In the genomic region with DNA sequence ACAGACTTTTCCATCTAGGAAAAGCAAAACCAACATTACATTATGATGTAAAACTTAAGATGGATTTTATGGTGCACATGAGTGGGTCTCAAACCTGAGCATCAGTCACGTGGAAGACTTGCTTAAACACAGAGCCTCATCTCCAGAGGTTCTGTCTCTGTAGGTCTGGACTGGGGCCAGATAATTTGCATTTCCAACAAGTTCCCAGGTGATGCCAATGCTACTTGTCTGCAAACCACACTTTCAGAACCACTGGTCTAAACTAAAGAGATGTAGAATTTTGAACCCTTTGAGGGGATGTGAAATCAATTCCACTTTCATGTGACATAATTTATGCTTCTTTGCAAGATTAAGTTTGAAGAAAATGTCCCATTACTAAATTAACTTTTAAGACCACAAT, we compare ENCODE assay signal across 17 cellular contexts.
DNase-seq lines count a peak whose midpoint lies in the region; ATAC-seq and TF ChIP-seq lines count a peak whose summit lies in the region.
"Had no signal": no experiment of that assay in that cellular context is flagged by ENCODE, and none has a peak within 500 bp of the region (broad histone marks: within the 10 kb centered on the region; RNA-seq: fewer than 3 reads in every experiment).

No MANE protein-coding gene starts in this region.

- H3K9me2 ChIP-seq in MM.1S (replicated peaks; ENCODE audit: insufficient read depth, low read length), result no peaks in the 10 kb centered on the region
- H3K9me2 ChIP-seq: SK-N-SH had no signal

- H4K20me1 ChIP-seq in MM.1S (ENCODE audit: insufficient read depth, low read length), result no peaks in the 10 kb centered on the region
- H4K20me1 ChIP-seq: BLaER1 treated with 17β-estradiol and CSF1 and Interleukin-3, amounts not matched to agents 10 nM and 100 nM had no signal

- H3K27ac ChIP-seq in MM.1S (ENCODE audit: low read length), result no peak overlapping the region
- H3K27ac ChIP-seq: BLaER1 treated with 17β-estradiol and CSF1 and Interleukin-3, amounts not matched to agents 10 nM and 100 nM had no signal

- no peaks in the 10 kb centered on the region for H3K36me3 ChIP-seq in MM.1S (replicated peaks; ENCODE audit: insufficient read depth, low read length)
- H3K36me3 ChIP-seq: BLaER1 treated with 17β-estradiol and CSF1 and Interleukin-3, amounts not matched to agents 10 nM and 100 nM had no signal

- no peak overlapping the region for H3K4me3 ChIP-seq in MM.1S (ENCODE audit: low read length)
- H3K4me3 ChIP-seq: BLaER1 treated with 17β-estradiol and CSF1 and Interleukin-3, amounts not matched to agents 10 nM and 100 nM had no signal

- no peak for TF ChIP-seq CTCF in MM.1S (IDR thresholded peaks at IDR 0.05; ENCODE audit: low read length)

- H3K79me2 ChIP-seq in MM.1S (ENCODE audit: low read length), result no peaks in the 10 kb centered on the region

- H3K9ac ChIP-seq in MM.1S (ENCODE audit: low read length), result no peak overlapping the region
- H3K9ac ChIP-seq: BLaER1 treated with 17β-estradiol and CSF1 and Interleukin-3, amounts not matched to agents 10 nM and 100 nM; SK-N-SH had no signal

- H3F3A ChIP-seq in MM.1S (ENCODE audit: insufficient read depth, low read length), result no peaks in the 10 kb centered on the region; the same call in 1 of the 2 replicates

- H3K27me3 ChIP-seq in MM.1S (replicated peaks; ENCODE audit: insufficient read depth, low read length), result no peaks in the 10 kb centered on the region
- H3K27me3 ChIP-seq: BLaER1 treated with 17β-estradiol and CSF1 and Interleukin-3, amounts not matched to agents 10 nM and 100 nM had no signal

- H2AFZ ChIP-seq in MM.1S (ENCODE audit: low read length), result no peak overlapping the region

- ATAC-seq in GM18868 (IDR thresholded peaks at IDR 0.05; ENCODE audit: unreplicated experiment), result peak; percentile 45
- ATAC-seq in GM21360 (IDR thresholded peaks at IDR 0.05; ENCODE audit: unreplicated experiment), result no peak

- H3K4me1 ChIP-seq in MM.1S (ENCODE audit: low read length), result peaks cover 13% of the 10 kb centered on the region
- H3K4me1 ChIP-seq: BLaER1 treated with 17β-estradiol and CSF1 and Interleukin-3, amounts not matched to agents 10 nM and 100 nM had no signal

- no peak overlapping the region for H3K4me2 ChIP-seq in MM.1S (ENCODE audit: low read depth, low read length)
- H3K4me2 ChIP-seq: BLaER1 treated with 17β-estradiol and CSF1 and Interleukin-3, amounts not matched to agents 10 nM and 100 nM; SK-N-SH had no signal

- DNase-seq in NCI-H510A (lab: John Stamatoyannopoulos, UW) (peak; percentile 13), NCI-H510A treated with DMSO at 0.1 percent for 48 hours (lab: John Stamatoyannopoulos, UW) (no peak), MM.1S (peak; percentile 68), NCI-H2196 treated with DMSO at 0.1 percent for 48 hours (lab: John Stamatoyannopoulos, UW; ENCODE audit: unreplicated experiment) (no peak), NCI-H2107 treated with DMSO at 0.1 percent for 48 hours (lab: John Stamatoyannopoulos, UW; ENCODE audit: unreplicated experiment) (no peak)
- DNase-seq: CD8-positive, alpha-beta memory T cell; GDM1; H9; NCI-H1092 treated with DMSO at 0.1 percent for 48 hours; NCI-H2171; NCI-H524 treated with DMSO at 0.1 percent for 48 hours; OCI-M1; SHP77 treated with DMSO at 0.1 percent for 48 hours; SK-N-SH had no signal

- no peaks in the 10 kb centered on the region for H3K9me3 ChIP-seq in MM.1S (replicated peaks; ENCODE audit: insufficient read depth, low read length)
- H3K9me3 ChIP-seq: BLaER1 treated with 17β-estradiol and CSF1 and Interleukin-3, amounts not matched to agents 10 nM and 100 nM; SK-N-SH had no signal

Comparison
In these comparisons a context has a peak if more than half of its experiments do, and no peak if none do; other contexts are left out.
1. DNase-seq: peak in NCI-H510A (single experiment) and MM.1S (single experiment); none in NCI-H510A treated with DMSO at 0.1 percent for 48 hours (single experiment), NCI-H2196 treated with DMSO at 0.1 percent for 48 hours (single experiment) and NCI-H2107 treated with DMSO at 0.1 percent for 48 hours (single experiment).